Comparison of ENCODE assay signal across 9 cellular contexts in genomic region chr11:68099474-68100405, GRCh38. TPM values are rescaled to one million over a fixed set of nuclear protein-coding genes. Genes with fewer than 3 reads are reported as not detected.
A peak's percentile ranks its signal among the peaks of the same experiment; 100 is the strongest.
DNase-seq lines count a peak whose midpoint lies in the region; ATAC-seq and TF ChIP-seq lines count a peak whose summit lies in the region.
"Had no signal": no experiment of that assay in that cellular context is flagged by ENCODE, and none has a peak within 500 bp of the region (broad histone marks: within the 10 kb centered on the region; RNA-seq: fewer than 3 reads in every experiment).

No MANE protein-coding gene starts in this region.

- H3K4me1 ChIP-seq in Caco-2 (peaks cover 20% of the 10 kb centered on the region), right cardiac atrium (ENCODE audit: control insufficient read depth, insufficient read depth, low read length) (peaks cover 2% of the 10 kb centered on the region)

- H3K27me3 Mint-ChIP-seq in Caco-2 (ENCODE audit: insufficient read depth, unreplicated experiment) = no peaks in the 10 kb centered on the region
- no peaks in the 10 kb centered on the region for H3K27me3 Mint-ChIP-seq in IgD-negative memory B cell
- H3K27me3 Mint-ChIP-seq in activated CD8-positive, alpha-beta T cell treated with anti-CD3 and anti-CD28 coated beads for 36 hours = no peaks in the 10 kb centered on the region
- no peaks in the 10 kb centered on the region for H3K27me3 Mint-ChIP-seq in stimulated activated naive CD8-positive, alpha-beta T cell treated with anti-CD3 and anti-CD28 coated beads, Interleukin-15, amount 100 ng/mL, for 72 hours
- H3K27me3 Mint-ChIP-seq: central memory CD8-positive, alpha-beta T cell had no signal

- peaks cover 1% of the 10 kb centered on the region; the same call in 1 of the 2 replicates for H3K36me3 ChIP-seq in Caco-2 (ENCODE audit: control insufficient read depth, insufficient read depth, low read length)

- H3K27me3 ChIP-seq in Caco-2 (replicated peaks; ENCODE audit: control insufficient read depth, insufficient read depth, low read length) = no peaks in the 10 kb centered on the region
- no peaks in the 10 kb centered on the region for H3K27me3 ChIP-seq in right cardiac atrium (ENCODE audit: control insufficient read depth, insufficient read depth)

- peak overlapping the region; percentile 57 for H3K4me3 Mint-ChIP-seq in Caco-2 (ENCODE audit: unreplicated experiment)
- H3K4me3 Mint-ChIP-seq in IgD-negative memory B cell = peak overlapping the region in 3 of 4 donors; percentile 36 to 83 (median 55)
- peak overlapping the region; percentile 64 for H3K4me3 Mint-ChIP-seq in activated CD8-positive, alpha-beta T cell treated with anti-CD3 and anti-CD28 coated beads for 36 hours
- H3K4me3 Mint-ChIP-seq in stimulated activated naive CD8-positive, alpha-beta T cell treated with anti-CD3 and anti-CD28 coated beads, Interleukin-15, amount 100 ng/mL, for 72 hours = peak overlapping the region; percentile 62 to 74
- H3K4me3 Mint-ChIP-seq: central memory CD8-positive, alpha-beta T cell had no signal

- BruUV-seq in Caco-2 (replicated peaks; lab: Mats Ljungman, UMichigan) = no TSS peak

- H3K27ac Mint-ChIP-seq in Caco-2 (ENCODE audit: unreplicated experiment) = peak overlapping the region; percentile 61
- H3K27ac Mint-ChIP-seq in IgD-negative memory B cell = peak overlapping the region in 2 of 3 donors; percentile 6 to 57
- H3K27ac Mint-ChIP-seq in activated CD8-positive, alpha-beta T cell treated with anti-CD3 and anti-CD28 coated beads for 36 hours = peak overlapping the region; percentile 64
- peak overlapping the region in 1 of 2 donors; percentile 74 for H3K27ac Mint-ChIP-seq in stimulated activated naive CD8-positive, alpha-beta T cell treated with anti-CD3 and anti-CD28 coated beads, Interleukin-15, amount 100 ng/mL, for 72 hours

- H3K4me1 Mint-ChIP-seq in Caco-2 (ENCODE audit: low read depth, unreplicated experiment) = peaks cover 48% of the 10 kb centered on the region
- H3K4me1 Mint-ChIP-seq in IgD-negative memory B cell = peaks cover 16 to 24% (median 24%) of the 10 kb centered on the region in 3 donors
- H3K4me1 Mint-ChIP-seq in activated CD8-positive, alpha-beta T cell treated with anti-CD3 and anti-CD28 coated beads for 36 hours (ENCODE audit: low read depth) = peaks cover 16% of the 10 kb centered on the region
- H3K4me1 Mint-ChIP-seq in stimulated activated naive CD8-positive, alpha-beta T cell treated with anti-CD3 and anti-CD28 coated beads, Interleukin-15, amount 100 ng/mL, for 72 hours = peaks cover 34% of the 10 kb centered on the region
- H3K4me1 Mint-ChIP-seq: central memory CD8-positive, alpha-beta T cell had no signal

- DNase-seq in Caco-2 (peak; percentile 65 to 72), right cardiac atrium (peak; percentile 70 to 75 (median 71)), MV-4-11 (lab: John Stamatoyannopoulos, UW) (no peak), NCI-H2171 (lab: John Stamatoyannopoulos, UW) (no peak), SIG-M5 (lab: John Stamatoyannopoulos, UW) (no peak)
- DNase-seq in activated CD8-positive, alpha-beta T cell treated with anti-CD3 and anti-CD28 coated beads for 36 hours = peak; percentile 79
- DNase-seq in stimulated activated naive CD8-positive, alpha-beta T cell treated with anti-CD3 and anti-CD28 coated beads, Interleukin-15, amount 100 ng/mL, for 72 hours = peak; percentile 51 to 65

- H3K9me3 ChIP-seq in Caco-2 = no peaks in the 10 kb centered on the region
- H3K9me3 ChIP-seq in right cardiac atrium (ENCODE audit: control insufficient read depth, low read length) = no peaks in the 10 kb centered on the region

- peak; percentile 88 for ATAC-seq in activated CD8-positive, alpha-beta T cell treated with anti-CD3 and anti-CD28 coated beads for 36 hours
- peak; percentile 67 to 91 for ATAC-seq in right cardiac atrium
- ATAC-seq in stimulated activated naive CD8-positive, alpha-beta T cell treated with anti-CD3 and anti-CD28 coated beads, Interleukin-15, amount 100 ng/mL, for 72 hours = peak; percentile 94

- intact Hi-C loops in Caco-2 (cut with micrococcal nuclease; ENCODE audit: unreplicated experiment) (no loop called here), right cardiac atrium (cut with DNase I) (no loop called here)
- intact Hi-C loops in activated CD8-positive, alpha-beta T cell treated with anti-CD3 and anti-CD28 coated beads for 36 hours (cut with micrococcal nuclease) = no loop called here

- POLR2A ChIA-PET in Caco-2 (lab: Charles Lee) = interaction anchor here (0.5 to 0.7 kb wide), 3 partner anchors 13 to 47 kb away, joined by 3 read pairs; partner anchors contain the start of gene CHKA
- POLR2A ChIA-PET in activated CD8-positive, alpha-beta T cell treated with anti-CD3 and anti-CD28 coated beads for 36 hours (lab: Charles Lee) = interaction anchor here (1.5 kb wide), 1 partner anchor 12 kb away, joined by 3 read pairs; no protein-coding TSS in a partner anchor

- H3K36me3 Mint-ChIP-seq in Caco-2 (ENCODE audit: insufficient read depth, unreplicated experiment) (peaks cover 57% of the 10 kb centered on the region), IgD-negative memory B cell (no peaks in the 10 kb centered on the region)
- peaks cover 1% of the 10 kb centered on the region for H3K36me3 Mint-ChIP-seq in activated CD8-positive, alpha-beta T cell treated with anti-CD3 and anti-CD28 coated beads for 36 hours (ENCODE audit: low read depth)

- peak overlapping the region; percentile 37 for H3K27ac ChIP-seq in right cardiac atrium (ENCODE audit: low read length)

- no peak for TF ChIP-seq CTCF in Caco-2 (IDR thresholded peaks at IDR 0.05; ENCODE audit: insufficient read depth in 1 of 2, low read depth in 1 of 2, low read length in 1 of 2, severe bottlenecking in 1 of 2, unreplicated experiment in 1 of 2)
- no peak for TF ChIP-seq CTCF in activated CD8-positive, alpha-beta T cell treated with anti-CD3 and anti-CD28 coated beads for 36 hours (IDR thresholded peaks at IDR 0.05)

- no peak overlapping the region for H3K4me3 ChIP-seq in Caco-2 (ENCODE audit: low read depth, low read length)
- peak overlapping the region; percentile 9 for H3K4me3 ChIP-seq in right cardiac atrium (ENCODE audit: low read length)

- CTCF ChIA-PET in Caco-2 (lab: Charles Lee) = interaction anchor here (1.3 kb wide), 1 partner anchor 109 kb away, joined by 12 read pairs; no protein-coding TSS in a partner anchor
- CTCF ChIA-PET in activated CD8-positive, alpha-beta T cell treated with anti-CD3 and anti-CD28 coated beads for 36 hours (lab: Charles Lee) = interaction anchor here (0.7 to 1.5 kb wide), 2 partner anchors 9 to 18 kb away, joined by 3 to 4 read pairs; no protein-coding TSS in a partner anchor

- WGBS in right cardiac atrium = 36% methylated on average over 12 of the region's 12 CpGs

- H3K9me3 Mint-ChIP-seq in Caco-2 (ENCODE audit: unreplicated experiment) (no peaks in the 10 kb centered on the region), IgD-negative memory B cell (no peaks in the 10 kb centered on the region)
- no peaks in the 10 kb centered on the region for H3K9me3 Mint-ChIP-seq in activated CD8-positive, alpha-beta T cell treated with anti-CD3 and anti-CD28 coated beads for 36 hours
- no peaks in the 10 kb centered on the region for H3K9me3 Mint-ChIP-seq in stimulated activated naive CD8-positive, alpha-beta T cell treated with anti-CD3 and anti-CD28 coated beads, Interleukin-15, amount 100 ng/mL, for 72 hours
- H3K9me3 Mint-ChIP-seq: central memory CD8-positive, alpha-beta T cell had no signal

RNA-seq across cellular contexts. Expression of gene CHKA, which starts 21.4 kb away (rescaled TPM):
- total RNA-seq in Caco-2 (2022) = 169 TPM in 2 replicates
- polyA plus RNA-seq in IgD-negative memory B cell = 2.4 TPM
- 10 to 100 TPM; 15.8 to 16.7 TPM for total RNA-seq in activated CD8-positive, alpha-beta T cell treated with anti-CD3 and anti-CD28 coated beads for 36 hours
- total RNA-seq in right cardiac atrium = 10 to 100 TPM in 2 of 4 donors, 1 to 10 TPM in 2; 8.7 to 11.1 (median 9.7) TPM
- 10.9 TPM for polyA plus RNA-seq in right cardiac atrium

Comparison
In these comparisons a context has a peak if more than half of its experiments do, and no peak if none do; other contexts are left out.
1. DNase-seq: peak in Caco-2 (2 of 2), activated CD8-positive, alpha-beta T cell treated with anti-CD3 and anti-CD28 coated beads for 36 hours (single experiment), right cardiac atrium (3 of 3) and stimulated activated naive CD8-positive, alpha-beta T cell treated with anti-CD3 and anti-CD28 coated beads, Interleukin-15, amount 100 ng/mL, for 72 hours (2 of 2); none in MV-4-11 (single experiment), NCI-H2171 (single experiment) and SIG-M5 (single experiment).
2. Peak in every context shown above with its lines, with median percentiles within 50 percentile points of each other: H3K4me3 Mint-ChIP-seq and ATAC-seq.